18 cellular contexts compared by ENCODE assay signal in the genomic region with DNA sequence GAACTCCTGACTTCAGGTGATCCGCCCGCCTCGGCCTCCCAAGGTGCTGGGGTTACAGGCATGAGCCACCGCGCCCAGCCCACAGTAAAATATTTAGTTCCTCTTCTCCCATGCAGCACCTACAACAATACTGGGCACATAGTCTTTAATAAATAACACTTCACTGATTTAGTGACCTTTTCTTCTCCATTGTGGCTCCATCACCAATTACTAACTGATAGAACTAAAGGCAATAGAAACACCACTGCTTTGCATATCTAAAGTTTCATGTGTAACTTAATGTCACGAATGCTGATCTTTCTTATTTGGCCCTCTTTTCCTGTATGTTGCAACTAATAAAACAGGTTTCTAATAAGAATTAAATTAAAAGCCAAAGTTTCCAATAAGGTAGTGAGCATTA.
"Had no signal": no experiment of that assay in that cellular context is flagged by ENCODE, and none has a peak within 500 bp of the region (broad histone marks: within the 10 kb centered on the region; RNA-seq: fewer than 3 reads in every experiment).

No MANE protein-coding gene starts in this region.

- DNase-seq: activated CD4-positive, alpha-beta memory T cell treated with anti-CD3 and anti-CD28 coated beads, Interleukin-2, amount 10 ng/mL, durations not matched to agents 7 days and 5 days; activated CD4-positive, alpha-beta T cell treated with anti-CD3 and anti-CD28 coated beads for 36 hours; activated gamma-delta T cell treated with Interleukin-2 at 50 U/mL for 16 hours; activated naive CD8-positive, alpha-beta T cell treated with anti-CD3 and anti-CD28 coated beads for 36 hours; activated T-cell treated with anti-CD3 and anti-CD28 coated beads, Interleukin-2, amount 50 U/mL, for 48 hours; amygdala; body of pancreas; cortex of kidney; effector CD4-positive, alpha-beta T cell; mammary epithelial cell; right lobe of liver had no signal

- H3K36me3 ChIP-seq: neural progenitor cell had no signal

- H3K9me3 ChIP-seq: body of pancreas, esophagus muscularis mucosa, left lung, right lobe of liver, thoracic aorta had no signal

- H3K27me3 ChIP-seq: body of pancreas, esophagus muscularis mucosa, hepatocyte, left lung, neural progenitor cell, right lobe of liver had no signal

- ATAC-seq: body of pancreas, left lung, right lobe of liver had no signal

- H3K4me3 Mint-ChIP-seq: activated CD4-positive, alpha-beta memory T cell treated with anti-CD3 and anti-CD28 coated beads, Interleukin-2, amount 10 ng/mL, durations not matched to agents 7 days and 5 days; activated CD4-positive, alpha-beta T cell treated with anti-CD3 and anti-CD28 coated beads for 36 hours; activated naive CD8-positive, alpha-beta T cell treated with anti-CD3 and anti-CD28 coated beads for 36 hours; central memory CD8-positive, alpha-beta T cell; neural progenitor cell had no signal

- H3K27ac Mint-ChIP-seq: activated CD4-positive, alpha-beta memory T cell treated with anti-CD3 and anti-CD28 coated beads, Interleukin-2, amount 10 ng/mL, durations not matched to agents 7 days and 5 days; activated CD4-positive, alpha-beta T cell treated with anti-CD3 and anti-CD28 coated beads for 36 hours; activated naive CD8-positive, alpha-beta T cell treated with anti-CD3 and anti-CD28 coated beads for 36 hours; neural progenitor cell had no signal

- H3K27me3 Mint-ChIP-seq: activated CD4-positive, alpha-beta memory T cell treated with anti-CD3 and anti-CD28 coated beads, Interleukin-2, amount 10 ng/mL, durations not matched to agents 7 days and 5 days; activated CD4-positive, alpha-beta T cell treated with anti-CD3 and anti-CD28 coated beads for 36 hours; activated naive CD8-positive, alpha-beta T cell treated with anti-CD3 and anti-CD28 coated beads for 36 hours; central memory CD8-positive, alpha-beta T cell had no signal

- H3K4me3 ChIP-seq: body of pancreas, esophagus muscularis mucosa, hepatocyte, left lung, neural progenitor cell, right lobe of liver, smooth muscle cell, thoracic aorta had no signal

- H3K27ac ChIP-seq: body of pancreas, esophagus muscularis mucosa, hepatocyte, left lung, neural progenitor cell, right lobe of liver, thoracic aorta had no signal

- H3K9me3 Mint-ChIP-seq: activated CD4-positive, alpha-beta memory T cell treated with anti-CD3 and anti-CD28 coated beads, Interleukin-2, amount 10 ng/mL, durations not matched to agents 7 days and 5 days; activated naive CD8-positive, alpha-beta T cell treated with anti-CD3 and anti-CD28 coated beads for 36 hours; central memory CD8-positive, alpha-beta T cell; neural progenitor cell had no signal

- H3K4me1 Mint-ChIP-seq: activated CD4-positive, alpha-beta memory T cell treated with anti-CD3 and anti-CD28 coated beads, Interleukin-2, amount 10 ng/mL, durations not matched to agents 7 days and 5 days; activated CD4-positive, alpha-beta T cell treated with anti-CD3 and anti-CD28 coated beads for 36 hours; activated naive CD8-positive, alpha-beta T cell treated with anti-CD3 and anti-CD28 coated beads for 36 hours; neural progenitor cell had no signal

- H3K4me1 ChIP-seq: body of pancreas, esophagus muscularis mucosa, left lung, neural progenitor cell, right lobe of liver had no signal
